ENCODE assay signal across 1 cellular context in the genomic region with DNA sequence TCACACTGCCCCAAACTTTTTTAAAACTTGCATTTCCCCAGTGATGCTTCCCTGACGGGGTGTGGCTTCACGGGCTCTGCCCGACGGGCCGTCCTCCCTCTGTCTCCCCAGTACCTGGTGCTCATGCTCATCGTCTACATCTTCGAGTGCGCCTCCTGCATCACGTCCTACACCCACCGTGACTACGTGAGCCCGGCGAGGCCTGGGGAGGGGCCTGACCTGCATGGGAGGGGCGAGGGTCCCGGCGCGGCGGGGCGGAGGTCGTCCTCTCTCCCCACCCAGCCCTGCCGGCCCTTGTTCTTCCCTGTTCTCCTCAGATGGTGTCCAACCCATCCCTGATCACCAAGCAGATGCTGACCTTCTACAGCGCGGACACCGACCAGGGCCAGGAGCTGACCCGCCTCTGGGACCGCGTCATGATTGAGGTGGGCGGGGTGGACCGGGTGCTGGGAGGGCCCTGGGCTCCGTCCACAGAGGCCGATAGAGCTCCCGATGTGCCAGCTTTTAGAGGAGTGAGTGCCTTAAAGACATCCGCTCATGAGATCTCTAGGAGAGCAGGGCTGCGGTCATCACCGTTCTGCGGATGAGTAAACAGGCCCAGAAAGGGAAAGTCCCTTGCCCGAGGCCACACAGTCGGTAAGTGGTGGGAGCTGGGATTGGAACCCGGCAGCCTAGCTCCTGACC.
TF ChIP-seq lines count a peak whose summit lies in the region.

No MANE protein-coding gene starts in this region.

TF ChIP-seq in K562, 482 proteins besides CTCF, POLR2A, EP300 and RAD21:
- TF ChIP-seq ZNF263 (CRISPR knock-in tag; IDR thresholded peaks at IDR 0.05; ENCODE audit: borderline replicate concordance) (peak; percentile 68; the same call in 1 of the 2 replicates), ZNF586 (CRISPR knock-in tag; conservative IDR thresholded peaks at IDR 0.05) (no peak), CREB1 (IDR thresholded peaks at IDR 0.05) (no peak), CREB1 (CRISPR knock-in tag; IDR thresholded peaks at IDR 0.05) (0 out of 2 replicates have a peak, but pooled peaks have one; percentile 22), NRF1 (conservative IDR thresholded peaks at IDR 0.05 in 1 of 2, IDR thresholded peaks at IDR 0.05 in 1 of 2) (peak in 1 of 2 experiments; percentile 13; a peak in 1 of 4 replicates), FOS (IDR thresholded peaks at IDR 0.05; ENCODE audit: extremely low read depth, insufficient read length) (no peak), ZBTB7A (IDR thresholded peaks at IDR 0.05; ENCODE audit: borderline replicate concordance, control insufficient read depth, low read depth, low read length) (peak; percentile 23; the same call in 1 of the 2 replicates), ZFP36 (IDR thresholded peaks at IDR 0.05; ENCODE audit: low read depth, low read length, partially characterized antibody) (peak; percentile 40), HNRNPL (IDR thresholded peaks at IDR 0.05; ENCODE audit: low read depth, low read length) (no peak), NR2C2 (CRISPR knock-in tag; IDR thresholded peaks at IDR 0.05) (no peak), NR2C2 (tag; IDR thresholded peaks at IDR 0.05) (no peak), EGR1 (conservative IDR thresholded peaks at IDR 0.05) (0 out of 2 replicates have a peak, but pooled peaks have one; percentile 14), PRDM10 (IDR thresholded peaks at IDR 0.05; ENCODE audit: partially characterized antibody) (peak; percentile 29), E2F3 (CRISPR knock-in tag; IDR thresholded peaks at IDR 0.05) (no peak), CREM (IDR thresholded peaks at IDR 0.05; ENCODE audit: low read depth) (peak; percentile 17; the same call in 1 of the 2 replicates), ATF1 (CRISPR knock-in tag; IDR thresholded peaks at IDR 0.05) (no peak), ATF1 (tag; IDR thresholded peaks at IDR 0.05) (peak; percentile 58), CTBP1 (IDR thresholded peaks at IDR 0.05; ENCODE audit: borderline replicate concordance) (peak; percentile 54; the same call in 1 of the 2 replicates), RFX7 (CRISPR knock-in tag; IDR thresholded peaks at IDR 0.05) (no peak), KDM2B (CRISPR knock-in tag; IDR thresholded peaks at IDR 0.05) (no peak)
- TF ChIP-seq, protein P1, sequence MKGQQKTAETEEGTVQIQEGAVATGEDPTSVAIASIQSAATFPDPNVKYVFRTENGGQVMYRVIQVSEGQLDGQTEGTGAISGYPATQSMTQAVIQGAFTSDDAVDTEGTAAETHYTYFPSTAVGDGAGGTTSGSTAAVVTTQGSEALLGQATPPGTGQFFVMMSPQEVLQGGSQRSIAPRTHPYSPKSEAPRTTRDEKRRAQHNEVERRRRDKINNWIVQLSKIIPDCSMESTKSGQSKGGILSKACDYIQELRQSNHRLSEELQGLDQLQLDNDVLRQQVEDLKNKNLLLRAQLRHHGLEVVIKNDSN (CRISPR knock-in tag; IDR thresholded peaks at IDR 0.05) = peak; percentile 14; the same call in 1 of the 2 replicates
- TF ChIP-seq, protein P2, sequence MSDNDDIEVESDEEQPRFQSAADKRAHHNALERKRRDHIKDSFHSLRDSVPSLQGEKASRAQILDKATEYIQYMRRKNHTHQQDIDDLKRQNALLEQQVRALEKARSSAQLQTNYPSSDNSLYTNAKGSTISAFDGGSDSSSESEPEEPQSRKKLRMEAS (CRISPR knock-in tag; IDR thresholded peaks at IDR 0.05) = 0 out of 2 replicates have a peak, but pooled peaks have one; percentile 24
